Comparison of ENCODE assay signal across 7 cellular contexts in the genomic region with DNA sequence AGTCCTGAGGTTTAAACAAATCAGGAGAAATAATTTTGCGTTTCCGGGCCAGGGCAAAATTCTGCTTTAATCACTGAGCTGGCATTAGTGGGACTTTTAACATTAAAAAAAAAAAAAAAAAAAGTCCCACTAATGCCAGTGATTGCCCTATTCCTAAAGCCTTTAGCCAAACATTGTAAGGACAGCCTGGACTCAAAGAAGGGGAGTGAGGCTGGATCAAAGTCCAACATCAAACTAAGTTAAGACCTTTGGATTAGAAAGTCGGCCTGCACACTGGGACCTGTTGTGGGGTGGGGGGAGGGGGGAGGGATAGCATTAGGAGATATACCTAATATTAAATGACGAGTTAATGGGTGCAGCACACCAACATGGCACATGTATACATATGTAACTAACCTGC. TPM values are rescaled to one million over a fixed set of nuclear protein-coding genes. Genes with fewer than 3 reads are reported as not detected.
DNase-seq lines count a peak whose midpoint lies in the region; TF ChIP-seq lines count a peak whose summit lies in the region.
"Not testable (repeated sequence)": the region's sequence is repeated elsewhere in the genome, so short reads cannot be mapped to it uniquely, and the experiment has no call there.

No MANE protein-coding gene starts in this region.

- H3F3A ChIP-seq in smooth muscle cell (ENCODE audit: low read depth), result not testable (repeated sequence)

- not testable (repeated sequence) for BruUV-seq in Calu3 (replicated peaks; lab: Mats Ljungman, UMichigan); MCF 10A (replicated peaks; lab: Mats Ljungman, UMichigan)

- TF ChIP-seq RAD21 in liver (IDR thresholded peaks at IDR 0.05), result not testable (repeated sequence)

- WGBS in liver, result 39% methylated on average over 4 of the region's 4 CpGs
- 79% methylated on average over 4 of the region's 4 CpGs for WGBS in smooth muscle cell (ENCODE audit: low lambda C conversion rate)

- not testable (repeated sequence) for H2AFZ ChIP-seq in smooth muscle cell (ENCODE audit: low read depth)

- intact Hi-C loops in Calu3 (cut with micrococcal nuclease; ENCODE audit: unreplicated experiment); MCF 10A (cut with micrococcal nuclease): not testable (repeated sequence)

- CTCF ChIA-PET in Calu3 (lab: Charles Lee); activated CD4-positive, alpha-beta T cell treated with anti-CD3 and anti-CD28 coated beads, Interleukin-2, amount 10 ng/mL, durations not matched to agents 7 days and 5 days (lab: Charles Lee): not testable (repeated sequence)
- CTCF ChIA-PET in MCF 10A (lab: Yijun Ruan, JAX), result interaction anchor here (0.7 kb wide), 1 partner anchor 573 kb away, joined by 5 read pairs; no protein-coding TSS in a partner anchor

- peak overlapping the region; percentile 84 for H3K4me2 ChIP-seq in smooth muscle cell

- H3K36me3 ChIP-seq in liver (ENCODE audit: control insufficient read depth in 4 of 4, insufficient read depth in 3 of 4, low read depth in 1 of 4, low read length in 3 of 4); smooth muscle cell (ENCODE audit: low read depth): not testable (repeated sequence)

- H3K27ac Mint-ChIP-seq in Calu3 (ENCODE audit: unreplicated experiment); activated CD4-positive, alpha-beta T cell treated with anti-CD3 and anti-CD28 coated beads, Interleukin-2, amount 10 ng/mL, durations not matched to agents 7 days and 5 days; MCF 10A (ENCODE audit: low read depth, unreplicated experiment): not testable (repeated sequence)

- H3K4me3 ChIP-seq in fibroblast of pulmonary artery (replicated peaks; ENCODE audit: low read depth, low read length) (peak overlapping the region; percentile 78), liver (ENCODE audit: low read depth in 1 of 3, low read length in 3 of 3) (peak overlapping the region; percentile 46 to 89 (median 85)), smooth muscle cell (peak overlapping the region; percentile 68)

- H3K79me2 ChIP-seq in smooth muscle cell (ENCODE audit: low read depth), result not testable (repeated sequence)

- TF ChIP-seq CTCF in Calu3 (IDR thresholded peaks at IDR 0.05; ENCODE audit: unreplicated experiment); MCF 10A (IDR thresholded peaks at IDR 0.05; ENCODE audit: unreplicated experiment); fibroblast of pulmonary artery (IDR thresholded peaks at IDR 0.05; ENCODE audit: low read length, missing control alignments); liver (IDR thresholded peaks at IDR 0.05; ENCODE audit: low read depth, low read length, missing input control); smooth muscle cell (IDR thresholded peaks at IDR 0.05; ENCODE audit: borderline replicate concordance, insufficient read depth, poor library complexity, severe bottlenecking): not testable (repeated sequence)

- POLR2A ChIA-PET in activated CD4-positive, alpha-beta T cell treated with anti-CD3 and anti-CD28 coated beads, Interleukin-2, amount 10 ng/mL, durations not matched to agents 7 days and 5 days (lab: Charles Lee); MCF 10A (lab: Yijun Ruan, JAX): not testable (repeated sequence)

- H3K9ac ChIP-seq in liver (ENCODE audit: low read depth in 1 of 2, low read length in 2 of 2), result peak overlapping the region in 1 of 2 donors; percentile 75
- H3K9ac ChIP-seq in smooth muscle cell (ENCODE audit: low read depth), result not testable (repeated sequence)

- not testable (repeated sequence) for DNase-seq in Calu3; activated CD4-positive, alpha-beta T cell treated with anti-CD3 and anti-CD28 coated beads, Interleukin-2, amount 10 ng/mL, durations not matched to agents 7 days and 5 days; MCF 10A (ENCODE audit: unreplicated experiment); fibroblast of pulmonary artery (ENCODE audit: low read depth); smooth muscle cell (lab: John Stamatoyannopoulos, UW; ENCODE audit: unreplicated experiment)
- peak; percentile 11 for DNase-seq in NCI-H69 (lab: John Stamatoyannopoulos, UW)

- H4K20me1 ChIP-seq in smooth muscle cell (ENCODE audit: low read depth), result not testable (repeated sequence)

- not testable (repeated sequence) for H3K27me3 Mint-ChIP-seq in Calu3 (ENCODE audit: unreplicated experiment); MCF 10A (ENCODE audit: insufficient read depth, unreplicated experiment)
- H3K27me3 Mint-ChIP-seq in activated CD4-positive, alpha-beta T cell treated with anti-CD3 and anti-CD28 coated beads, Interleukin-2, amount 10 ng/mL, durations not matched to agents 7 days and 5 days, result peaks cover 25% of the 10 kb centered on the region

- H3K9me3 Mint-ChIP-seq in Calu3 (ENCODE audit: low read depth, unreplicated experiment); MCF 10A (ENCODE audit: unreplicated experiment): not testable (repeated sequence)
- H3K9me3 Mint-ChIP-seq in activated CD4-positive, alpha-beta T cell treated with anti-CD3 and anti-CD28 coated beads, Interleukin-2, amount 10 ng/mL, durations not matched to agents 7 days and 5 days, result peaks cover 14% of the 10 kb centered on the region

- H3K4me3 Mint-ChIP-seq in Calu3 (ENCODE audit: low read depth, unreplicated experiment) (peak overlapping the region; percentile 66), MCF 10A (ENCODE audit: unreplicated experiment) (peak overlapping the region; percentile 72)
- H3K4me3 Mint-ChIP-seq in activated CD4-positive, alpha-beta T cell treated with anti-CD3 and anti-CD28 coated beads, Interleukin-2, amount 10 ng/mL, durations not matched to agents 7 days and 5 days, result peak overlapping the region; percentile 34

- H3K36me3 Mint-ChIP-seq in Calu3 (ENCODE audit: insufficient read depth, unreplicated experiment), result peaks cover 18% of the 10 kb centered on the region
- not testable (repeated sequence) for H3K36me3 Mint-ChIP-seq in activated CD4-positive, alpha-beta T cell treated with anti-CD3 and anti-CD28 coated beads, Interleukin-2, amount 10 ng/mL, durations not matched to agents 7 days and 5 days (ENCODE audit: low read depth); MCF 10A (ENCODE audit: insufficient read depth, unreplicated experiment)

- not testable (repeated sequence) for H3K27me3 ChIP-seq in liver (ENCODE audit: control insufficient read depth in 4 of 4, insufficient read depth in 4 of 4, low read length in 3 of 4); smooth muscle cell (ENCODE audit: low read depth)

- H3K4me1 ChIP-seq in liver (ENCODE audit: control insufficient read depth in 4 of 4, insufficient read depth in 4 of 4, low read length in 3 of 4), result peaks cover 1 to 23% (median 9%) of the 10 kb centered on the region in 4 donors
- not testable (repeated sequence) for H3K4me1 ChIP-seq in smooth muscle cell (ENCODE audit: low read depth)

- H3K9me3 ChIP-seq in liver (ENCODE audit: control insufficient read depth in 4 of 4, low read length in 3 of 4); smooth muscle cell (replicated peaks; ENCODE audit: low read depth): not testable (repeated sequence)

- peaks cover 36% of the 10 kb centered on the region for H3K4me1 Mint-ChIP-seq in Calu3 (ENCODE audit: low read depth, unreplicated experiment)
- H3K4me1 Mint-ChIP-seq in activated CD4-positive, alpha-beta T cell treated with anti-CD3 and anti-CD28 coated beads, Interleukin-2, amount 10 ng/mL, durations not matched to agents 7 days and 5 days; MCF 10A (ENCODE audit: insufficient read depth, unreplicated experiment): not testable (repeated sequence)

- peak overlapping the region; percentile 18 to 66 for H3K27ac ChIP-seq in liver (ENCODE audit: low read depth in 1 of 2, low read length in 2 of 2)
- H3K27ac ChIP-seq in smooth muscle cell (ENCODE audit: low read depth), result not testable (repeated sequence)

TF ChIP-seq in liver, 16 proteins besides CTCF, POLR2A, EP300 and RAD21 (continues in another document):
- TF ChIP-seq RXRA (IDR thresholded peaks at IDR 0.05), result peak; percentile 34 to 57
- peak; percentile 85 to 89 for TF ChIP-seq HNF4A (conservative IDR thresholded peaks at IDR 0.05)
- TF ChIP-seq SP1 (IDR thresholded peaks at IDR 0.05), result peak; percentile 77
- peak in 1 of 2 donors; percentile 32 for TF ChIP-seq JUND (IDR thresholded peaks at IDR 0.05)

RNA-seq across cellular contexts. Expression of a gene that starts 0.7 kb away (rescaled TPM):
- total RNA-seq in Calu3 (2022) (20.1 and 24.3 TPM in 2 replicates), MCF 10A (2022) (3.2 and 4.0 TPM in 2 replicates), liver (100 to 1,000 TPM in 1 of 2 donors, 10 to 100 TPM in 1; 44.3 to 378 TPM), smooth muscle cell (2.7 and 3.7 TPM in 2 replicates)
- total RNA-seq in activated CD4-positive, alpha-beta T cell treated with anti-CD3 and anti-CD28 coated beads, Interleukin-2, amount 10 ng/mL, durations not matched to agents 7 days and 5 days, result 1 to 10 TPM; 2.0 to 2.2 TPM
- polyA plus RNA-seq in liver (100 to 1,000 TPM in 1 of 2 donors, 10 to 100 TPM in 1; 72.5 to 117 TPM), smooth muscle cell (1.5 and 2.9 TPM in 2 replicates)
